ENCODE assay signal across 11 cellular contexts in the genomic region with DNA sequence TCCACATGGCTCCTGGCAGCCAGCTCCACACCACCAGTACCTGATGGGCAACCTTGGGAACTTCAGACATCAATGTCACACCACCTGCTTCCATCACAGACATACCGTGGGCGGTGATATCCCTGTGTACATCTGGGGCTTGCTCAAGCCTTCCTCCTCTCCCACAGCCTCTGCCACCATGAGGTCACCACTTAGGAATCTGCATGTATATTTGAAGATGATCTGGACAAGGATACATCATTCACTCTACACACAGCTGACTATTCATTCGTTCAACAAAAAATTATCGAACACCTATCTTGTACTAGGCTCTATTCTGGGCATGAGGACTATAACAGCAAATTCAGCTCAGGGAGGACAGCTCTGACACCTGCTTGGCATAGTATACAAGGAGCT. TPM values are rescaled to one million over a fixed set of nuclear protein-coding genes. Genes with fewer than 3 reads are reported as not detected.
DNase-seq lines count a peak whose midpoint lies in the region; ATAC-seq and TF ChIP-seq lines count a peak whose summit lies in the region.
"Had no signal": no experiment of that assay in that cellular context is flagged by ENCODE, and none has a peak within 500 bp of the region (broad histone marks: within the 10 kb centered on the region; RNA-seq: fewer than 3 reads in every experiment).

No MANE protein-coding gene starts in this region.

- RAD21 ChIA-PET in HCT116 (lab: Charles Lee; ENCODE audit: low non-redundant PET in 1 of 2, low total read pairs in 2 of 2, uncharacterized antibody in 2 of 2, unreplicated experiment in 2 of 2) = no interaction called here

- peaks cover 92% of the 10 kb centered on the region for H3K79me2 ChIP-seq in HCT116 (ENCODE audit: insufficient read depth, low read length)

- no peak overlapping the region for H3K9ac ChIP-seq in HCT116 (ENCODE audit: low read length)

- peak overlapping the region; percentile 14; the same call in 1 of the 2 replicates for H3K4me2 ChIP-seq in HCT116 (ENCODE audit: low read length)

- BruUV-seq in HCT116 (replicated peaks; lab: Mats Ljungman, UMichigan) = no TSS peak

- no peak for TF ChIP-seq EP300 in tibial nerve (IDR thresholded peaks at IDR 0.05)

- intact Hi-C loops in HCT116 (cut with micrococcal nuclease) = no loop called here
- intact Hi-C loops in psoas muscle (cut with DNase I) = no loop called here
- intact Hi-C loops in activated CD4-positive, alpha-beta T cell treated with anti-CD3 and anti-CD28 coated beads for 36 hours (cut with DNase I, micrococcal nuclease) = no loop called here

- H3K9me3 Mint-ChIP-seq in activated CD4-positive, alpha-beta T cell treated with anti-CD3 and anti-CD28 coated beads for 36 hours (ENCODE audit: low read depth) = no peaks in the 10 kb centered on the region

- no peak for TF ChIP-seq RAD21 in HCT116 (IDR thresholded peaks at IDR 0.05; ENCODE audit: low read depth)

- no peaks in the 10 kb centered on the region for H3K27me3 ChIP-seq in HCT116 (ENCODE audit: insufficient read depth, low read length)
- no peaks in the 10 kb centered on the region for H3K27me3 ChIP-seq in SJCRH30
- no peaks in the 10 kb centered on the region for H3K27me3 ChIP-seq in psoas muscle (ENCODE audit: insufficient read depth in 3 of 3, low read length in 2 of 3)
- H3K27me3 ChIP-seq in tibial nerve = no peaks in the 10 kb centered on the region
- H3K27me3 ChIP-seq: ovary had no signal

- CTCF ChIA-PET in HCT116 (lab: Charles Lee) = no interaction called here
- CTCF ChIA-PET in activated CD4-positive, alpha-beta T cell treated with anti-CD3 and anti-CD28 coated beads for 36 hours (lab: Charles Lee) = no interaction called here

- H3K36me3 ChIP-seq in HCT116 (ENCODE audit: control insufficient read depth in 1 of 2, insufficient read depth in 2 of 2, low read length in 2 of 2) = no peaks in the 10 kb centered on the region
- H3K36me3 ChIP-seq in SJCRH30 = no peaks in the 10 kb centered on the region
- no peaks in the 10 kb centered on the region for H3K36me3 ChIP-seq in psoas muscle (ENCODE audit: insufficient read depth in 1 of 2, low read depth in 1 of 2)
- H3K36me3 ChIP-seq in tibial nerve = no peaks in the 10 kb centered on the region
- H3K36me3 ChIP-seq: ovary had no signal

- H3K4me3 ChIP-seq in HCT116 (replicated peaks in 1 of 2; ENCODE audit: low read depth in 1 of 2, low read length in 2 of 2) (no peak overlapping the region), SJCRH30 (no peak overlapping the region), psoas muscle (no peak overlapping the region), tibial nerve (no peak overlapping the region)
- H3K4me3 ChIP-seq: ovary had no signal

- no peak for TF ChIP-seq CTCF in HCT116 (IDR thresholded peaks at IDR 0.05 in 2 of 3, conservative IDR thresholded peaks at IDR 0.05 in 1 of 3; ENCODE audit: borderline replicate concordance in 1 of 3, insufficient read depth in 1 of 3, low read depth in 2 of 3, low read length in 2 of 3)
- TF ChIP-seq CTCF in psoas muscle (IDR thresholded peaks at IDR 0.05) = no peak
- TF ChIP-seq CTCF in tibial nerve (IDR thresholded peaks at IDR 0.05) = no peak

- H4K20me1 ChIP-seq in HCT116 (ENCODE audit: insufficient read depth) = no peaks in the 10 kb centered on the region; the same call in 1 of the 2 replicates

- H2AFZ ChIP-seq in HCT116 (ENCODE audit: low read depth, low read length, poor library complexity, severe bottlenecking) = no peak overlapping the region

- H3K27ac ChIP-seq in HCT116 (ENCODE audit: low read depth, low read length) (no peak overlapping the region), SJCRH30 (no peak overlapping the region), psoas muscle (no peak overlapping the region), tibial nerve (no peak overlapping the region)
- H3K27ac ChIP-seq: ovary had no signal

- H3K36me3 Mint-ChIP-seq in activated CD4-positive, alpha-beta T cell treated with anti-CD3 and anti-CD28 coated beads for 36 hours (ENCODE audit: low read depth) = no peaks in the 10 kb centered on the region

- no peaks in the 10 kb centered on the region for H3K4me1 Mint-ChIP-seq in activated CD4-positive, alpha-beta T cell treated with anti-CD3 and anti-CD28 coated beads for 36 hours

- no peaks in the 10 kb centered on the region for H3K9me2 ChIP-seq in HCT116 (ENCODE audit: insufficient read depth)

- 50 to 64% (median 50%) methylated on average over 4 of the region's 4 CpGs for WGBS in psoas muscle, 3 donors
- 71 to 86% methylated on average over 4 of the region's 4 CpGs for WGBS in tibial nerve, 2 donors

- ATAC-seq in HCT116 = peak; percentile 61
- ATAC-seq in psoas muscle = peak; percentile 39 to 78 (median 59)
- no peak for ATAC-seq in activated CD4-positive, alpha-beta T cell treated with anti-CD3 and anti-CD28 coated beads for 36 hours

- H3K27ac Mint-ChIP-seq in activated CD4-positive, alpha-beta T cell treated with anti-CD3 and anti-CD28 coated beads for 36 hours = no peak overlapping the region

- peaks cover 9 to 26% of the 10 kb centered on the region in 2 experiments; a peak in 3 of 4 replicates for H3K4me1 ChIP-seq in HCT116 (ENCODE audit: control insufficient read depth in 1 of 2, insufficient read depth in 2 of 2, low read length in 2 of 2)
- H3K4me1 ChIP-seq in SJCRH30 = peaks cover 10% of the 10 kb centered on the region
- H3K4me1 ChIP-seq in psoas muscle = peaks cover 27% of the 10 kb centered on the region
- H3K4me1 ChIP-seq in tibial nerve = peaks cover 0 to 37% (median 0%) of the 10 kb centered on the region in 4 donors

- H3K4me3 Mint-ChIP-seq in activated CD4-positive, alpha-beta T cell treated with anti-CD3 and anti-CD28 coated beads for 36 hours = no peak overlapping the region

- POLR2A ChIA-PET in HCT116 (lab: Charles Lee) = interaction anchor here (0.6 kb wide), 1 partner anchor 25 kb away, joined by 3 read pairs; no protein-coding TSS in a partner anchor
- POLR2A ChIA-PET in activated CD4-positive, alpha-beta T cell treated with anti-CD3 and anti-CD28 coated beads for 36 hours (lab: Charles Lee) = no interaction called here

- TF ChIP-seq POLR2A in HCT116 (IDR thresholded peaks at IDR 0.05; ENCODE audit: borderline replicate concordance, extremely low read depth, insufficient read depth, insufficient read length) = no peak
- no peak for TF ChIP-seq POLR2A in tibial nerve (IDR thresholded peaks at IDR 0.05)

- H3K9me3 ChIP-seq in HCT116 (ENCODE audit: control insufficient read depth in 1 of 2, insufficient read depth in 1 of 2, low read depth in 1 of 2, low read length in 2 of 2) (no peaks in the 10 kb centered on the region), SJCRH30 (replicated peaks) (no peaks in the 10 kb centered on the region), psoas muscle (no peaks in the 10 kb centered on the region), tibial nerve (no peaks in the 10 kb centered on the region)
- H3K9me3 ChIP-seq: ovary had no signal

- peaks cover 15% of the 10 kb centered on the region for H3K27me3 Mint-ChIP-seq in activated CD4-positive, alpha-beta T cell treated with anti-CD3 and anti-CD28 coated beads for 36 hours

- DNase-seq in HCT116 (ENCODE audit: low read depth, low spot score) (no peak), SJCRH30 (peak; percentile 50), fibroblast of peridontal ligament (ENCODE audit: extremely low read depth) (peak; percentile 57), psoas muscle (no peak), retina (no peak), T-helper 1 cell (no peak), tibial nerve (ENCODE audit: low spot score in 2 of 2) (no peak)
- no peak for DNase-seq in activated CD4-positive, alpha-beta T cell treated with anti-CD3 and anti-CD28 coated beads for 36 hours
- DNase-seq: left cardiac atrium, T-helper 2 cell had no signal

TF ChIP-seq in HCT116, 20 proteins besides CTCF, POLR2A, EP300 and RAD21:
- peak; percentile 31; the same call in 1 of the 2 replicates for TF ChIP-seq EGR1 (IDR thresholded peaks at IDR 0.05; ENCODE audit: low read depth)
- TF ChIP-seq YY1 (IDR thresholded peaks at IDR 0.05; ENCODE audit: extremely low read depth, insufficient replicate concordance, low read depth, low read length) = no peak

RNA-seq across cellular contexts. Expression of gene DLG5, which starts 6.8 kb away (rescaled TPM):
- total RNA-seq in HCT116 (2021; ENCODE audit: unreplicated experiment) (44.8 TPM), psoas muscle (10 to 100 TPM; 36.9 to 62.9 (median 39.9) TPM), tibial nerve (10 to 100 TPM; 33.0 to 47.7 (median 40.8) TPM)
- polyA plus RNA-seq in HCT116 (2012) = 39.1 and 44.3 TPM in 2 replicates
- total RNA-seq in SJCRH30 (2014; rRNA removed; shearing (Covaris generic)) = 22.5 and 24.4 TPM in 2 replicates
- 10 to 100 TPM; 10.2 to 18.3 (median 12.7) TPM for polyA plus RNA-seq in psoas muscle
- 1 to 10 TPM; 2.1 to 2.3 TPM for total RNA-seq in activated CD4-positive, alpha-beta T cell treated with anti-CD3 and anti-CD28 coated beads for 36 hours

Comparison
In these comparisons a context has a peak if more than half of its experiments do, and no peak if none do; other contexts are left out.
1. DNase-seq: peak in SJCRH30 (2 of 2) and fibroblast of peridontal ligament (single experiment); none in HCT116 (single experiment), psoas muscle (0 of 2), retina (single experiment), T-helper 1 cell (0 of 5), tibial nerve (0 of 2) and activated CD4-positive, alpha-beta T cell treated with anti-CD3 and anti-CD28 coated beads for 36 hours (single experiment).